ENCODE assay signal across 8 cellular contexts in genomic region chr4:152408514-152409327, GRCh38.
A peak's percentile ranks its signal among the peaks of the same experiment; 100 is the strongest.
DNase-seq lines count a peak whose midpoint lies in the region; ATAC-seq and TF ChIP-seq lines count a peak whose summit lies in the region.

No MANE protein-coding gene starts in this region.

- no peaks in the 10 kb centered on the region for H3K27me3 Mint-ChIP-seq in mesothelial cell of epicardium (ENCODE audit: low read depth)

- no peak overlapping the region for H3K27ac Mint-ChIP-seq in mesothelial cell of epicardium

- peak; percentile 32 for TF ChIP-seq CTCF in GM13977 (IDR thresholded peaks at IDR 0.05; ENCODE audit: extremely low read depth, insufficient read depth, missing control alignments)
- peak; percentile 60 for TF ChIP-seq CTCF in colonic mucosa (IDR thresholded peaks at IDR 0.05)
- peak; percentile 59 for TF ChIP-seq CTCF in mesothelial cell of epicardium (IDR thresholded peaks at IDR 0.05; ENCODE audit: unreplicated experiment)

- H3K4me3 ChIP-seq in colonic mucosa, result no peak overlapping the region

- H3K4me1 ChIP-seq in colonic mucosa, result no peaks in the 10 kb centered on the region

- peaks cover 4% of the 10 kb centered on the region for H3K36me3 Mint-ChIP-seq in mesothelial cell of epicardium

- H3K9ac ChIP-seq in colonic mucosa (ENCODE audit: low read depth in 2 of 2, low read length in 2 of 2), result no peak overlapping the region

- H3K27me3 ChIP-seq in colonic mucosa, result no peaks in the 10 kb centered on the region

- H3K27ac ChIP-seq in colonic mucosa, result no peak overlapping the region

- no peaks in the 10 kb centered on the region for H3K36me3 ChIP-seq in colonic mucosa

- DNase-seq in COLO668 (lab: John Stamatoyannopoulos, UW; ENCODE audit: unreplicated experiment), result peak; percentile 17
- DNase-seq in GM13977 (ENCODE audit: low spot score), result peak; percentile 13
- peak; percentile 3 for DNase-seq in NCI-H774 (lab: John Stamatoyannopoulos, UW)
- peak; percentile 34 for DNase-seq in colonic mucosa
- DNase-seq in mesothelial cell of epicardium (ENCODE audit: low spot score in 2 of 2, unreplicated experiment in 2 of 2), result no peak
- DNase-seq in ecto neural progenitor cell (ENCODE audit: low spot score), result no peak

- H3K4me3 Mint-ChIP-seq in mesothelial cell of epicardium, result no peak overlapping the region

- in situ Hi-C loops in GM13977 (cut with MboI; ENCODE audit: low pct_unique_long_range_greater_than_20kb, low sequenced_read_pairs, unreplicated experiment), result no loop called here

- H3K9me3 ChIP-seq in colonic mucosa, result no peaks in the 10 kb centered on the region

- H3K4me1 Mint-ChIP-seq in mesothelial cell of epicardium, result no peaks in the 10 kb centered on the region

- intact Hi-C loops in colonic mucosa (cut with DNase I), result loop anchor here (5.0 kb wide), 1 partner anchor 329 kb away; no protein-coding TSS in a partner anchor

- ATAC-seq in HG03571 (IDR thresholded peaks at IDR 0.05; ENCODE audit: unreplicated experiment), result no peak
- ATAC-seq in HG02759 (IDR thresholded peaks at IDR 0.05; ENCODE audit: unreplicated experiment), result no peak

- no peaks in the 10 kb centered on the region for H3K9me3 Mint-ChIP-seq in mesothelial cell of epicardium

Comparison
In these comparisons a context has a peak if more than half of its experiments do, and no peak if none do; other contexts are left out.
1. DNase-seq: peak in COLO668 (single experiment), GM13977 (single experiment), NCI-H774 (single experiment) and colonic mucosa (single experiment); none in mesothelial cell of epicardium (0 of 2) and ecto neural progenitor cell (single experiment).
2. Peak in every context shown above with its lines, with median percentiles within 50 percentile points of each other: CTCF ChIP-seq.